14 cellular contexts compared by ENCODE assay signal in genomic region chr16:66705790-66706505, GRCh38. TPM values are rescaled to one million over a fixed set of nuclear protein-coding genes. Genes with fewer than 3 reads are reported as not detected.
DNase-seq lines count a peak whose midpoint lies in the region; ATAC-seq, FAIRE-seq and TF ChIP-seq lines count a peak whose summit lies in the region.
"Had no signal": no experiment of that assay in that cellular context is flagged by ENCODE, and none has a peak within 500 bp of the region (broad histone marks: within the 10 kb centered on the region; RNA-seq: fewer than 3 reads in every experiment).

No MANE protein-coding gene starts in this region.

- FAIRE-seq in GM19239 (lab: Jason Lieb, UNC) = no peak

- no peak overlapping the region for H3K4me3 ChIP-seq in cardiac fibroblast (replicated peaks in 1 of 2; ENCODE audit: low read depth in 2 of 2, low read length in 2 of 2)
- no peak overlapping the region for H3K4me3 ChIP-seq in right cardiac atrium (ENCODE audit: low read length)
- H3K4me3 ChIP-seq in effector memory CD4-positive, alpha-beta T cell (ENCODE audit: insufficient read depth, low read depth, low read length, poor library complexity, severe bottlenecking) = no peak overlapping the region
- H3K4me3 ChIP-seq: BLaER1 had no signal

- H3K36me3 ChIP-seq in effector memory CD4-positive, alpha-beta T cell (ENCODE audit: control insufficient read depth, insufficient read depth, low read length) = no peaks in the 10 kb centered on the region
- H3K36me3 ChIP-seq: BLaER1 had no signal

- no peaks in the 10 kb centered on the region for H3K27me3 ChIP-seq in right cardiac atrium (ENCODE audit: control insufficient read depth, insufficient read depth)
- no peaks in the 10 kb centered on the region for H3K27me3 ChIP-seq in effector memory CD4-positive, alpha-beta T cell (replicated peaks; ENCODE audit: control insufficient read depth, insufficient read depth, low read length, poor library complexity, severe bottlenecking)
- H3K27me3 ChIP-seq: BLaER1, foreskin keratinocyte had no signal

- DNase-seq in Daoy (ENCODE audit: low read depth) (peak; percentile 12), cardiac fibroblast (ENCODE audit: low read depth in 2 of 2) (peak; percentile 60 to 62), right cardiac atrium (peak; percentile 78 to 91 (median 89)), sciatic nerve (ENCODE audit: low spot score) (peak; percentile 72), GM19239 (ENCODE audit: insufficient read length, low spot score) (no peak), germinal center (ENCODE audit: low spot score) (no peak)
- DNase-seq in effector memory CD4-positive, alpha-beta T cell = no peak
- DNase-seq: activated CD4-positive, alpha-beta T cell treated with anti-CD3 and anti-CD28 coated beads for 4 hours; activated naive CD8-positive, alpha-beta T cell treated with anti-CD3 and anti-CD28 coated beads for 36 hours; foreskin keratinocyte; NCI-H2171 treated with DMSO at 0.1 percent for 48 hours; SHP77 had no signal

- WGBS in right cardiac atrium = 53% methylated on average over 11 of the region's 11 CpGs

- TF ChIP-seq CTCF in cardiac fibroblast (IDR thresholded peaks at IDR 0.05; ENCODE audit: low read depth, low read length) = no peak

- H3K27ac ChIP-seq in right cardiac atrium (ENCODE audit: low read length) = no peak overlapping the region
- no peak overlapping the region for H3K27ac ChIP-seq in effector memory CD4-positive, alpha-beta T cell (ENCODE audit: insufficient read depth, low read length, poor library complexity, severe bottlenecking)
- H3K27ac ChIP-seq: BLaER1, foreskin keratinocyte had no signal

- ATAC-seq in right cardiac atrium (peak; percentile 91 to 94), sciatic nerve (peak; percentile 76), HG03520 (IDR thresholded peaks at IDR 0.05; ENCODE audit: unreplicated experiment) (no peak)
- ATAC-seq: foreskin keratinocyte had no signal

- H3K4me1 ChIP-seq in right cardiac atrium (ENCODE audit: control insufficient read depth, insufficient read depth, low read length) = peaks cover 3% of the 10 kb centered on the region
- no peaks in the 10 kb centered on the region for H3K4me1 ChIP-seq in effector memory CD4-positive, alpha-beta T cell (ENCODE audit: control insufficient read depth, insufficient read depth, low read length, poor library complexity, severe bottlenecking)
- H3K4me1 ChIP-seq: foreskin keratinocyte had no signal

- intact Hi-C loops in right cardiac atrium (cut with DNase I) (no loop called here), sciatic nerve (cut with DNase I) (no loop called here)

- no peaks in the 10 kb centered on the region for H3K9me3 ChIP-seq in right cardiac atrium (ENCODE audit: control insufficient read depth, low read length)
- H3K9me3 ChIP-seq in effector memory CD4-positive, alpha-beta T cell (ENCODE audit: control insufficient read depth, low read length) = no peaks in the 10 kb centered on the region

RNA-seq across cellular contexts. Expression of gene CMTM4, which starts 9.4 kb away (rescaled TPM):
- total RNA-seq in Daoy (2014; rRNA removed; shearing (Covaris generic)) = 14.7 and 18.9 TPM in 2 replicates
- 10 to 100 TPM; 13.2 to 15.9 (median 14.6) TPM for total RNA-seq in right cardiac atrium
- 7.9 TPM for polyA plus RNA-seq in right cardiac atrium
- 17.8 TPM for total RNA-seq in sciatic nerve

RNA-seq across cellular contexts. Expression of gene DYNC1LI2, which starts 45.5 kb away (rescaled TPM):
- 81.7 and 97.8 TPM in 2 replicates for total RNA-seq in Daoy (2014; rRNA removed; shearing (Covaris generic))
- total RNA-seq in right cardiac atrium (100 to 1,000 TPM in 1 of 4 donors, 10 to 100 TPM in 3; 73.1 to 110 (median 94.2) TPM), sciatic nerve (205 TPM)
- polyA plus RNA-seq in right cardiac atrium = 42.0 TPM

Comparison
In these comparisons a context has a peak if more than half of its experiments do, and no peak if none do; other contexts are left out.
1. DNase-seq: peak in Daoy (single experiment), cardiac fibroblast (2 of 2), right cardiac atrium (3 of 3) and sciatic nerve (single experiment); none in GM19239 (single experiment), effector memory CD4-positive, alpha-beta T cell (0 of 3) and germinal center (single experiment).